ENCODE assay signal across 27 cellular contexts in the genomic region with DNA sequence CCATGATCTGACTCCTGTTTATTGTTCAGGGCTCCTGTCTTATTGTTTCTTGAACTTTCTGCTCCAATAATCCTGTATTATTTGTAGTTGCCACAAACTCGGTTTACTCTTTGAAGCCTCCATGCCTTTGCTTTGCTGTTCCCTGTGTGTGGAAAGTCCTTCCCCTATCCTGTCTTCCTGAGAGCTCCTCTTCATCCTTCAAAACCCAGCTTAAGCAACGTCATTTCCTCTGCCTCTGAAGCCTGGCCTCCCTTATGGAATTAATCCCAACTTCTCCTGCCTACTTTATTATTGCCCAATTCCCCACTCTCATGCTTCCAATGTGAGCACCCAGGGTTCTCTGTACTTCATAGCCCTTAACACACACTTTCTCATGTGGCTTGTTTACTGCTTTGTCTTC.
"Had no signal": no experiment of that assay in that cellular context is flagged by ENCODE, and none has a peak within 500 bp of the region (broad histone marks: within the 10 kb centered on the region; RNA-seq: fewer than 3 reads in every experiment).

No MANE protein-coding gene starts in this region.

- H3K27me3 Mint-ChIP-seq: stimulated activated naive CD8-positive, alpha-beta T cell treated with anti-CD3 and anti-CD28 coated beads, Interleukin-15, Interleukin-2, amounts not matched to agents 100 ng/mL and 50 ng/mL, for 24 hours; type B pancreatic cell had no signal

- H3K27ac Mint-ChIP-seq: naive thymus-derived CD8-positive, alpha-beta T cell; natural killer cell treated with Interleukin-12 subunit alpha and Interleukin-12 subunit beta and Interleukin-15 and Interleukin-18, amount 100 ng/mL, for 72 hours; nephron progenitor cell; stimulated activated effector memory CD8-positive, alpha-beta T cell treated with anti-CD3 and anti-CD28 coated beads, Interleukin-12 subunit alpha, Interleukin-12 subunit beta, amount 100 ng/mL, for 72 hours; stimulated activated naive B cell treated with anti-CD40 and anti-IgM and Interleukin-4, amounts not matched to agents 10 μg/mL and 1 μg/mL and 100 μg/mL, for 72 hours; stimulated activated naive CD8-positive, alpha-beta T cell treated with anti-CD3 and anti-CD28 coated beads, Interleukin-15, Interleukin-2, amounts not matched to agents 100 ng/mL and 50 ng/mL, for 24 hours; type B pancreatic cell had no signal

- FAIRE-seq: pancreas, small intestine had no signal

- H3K27me3 ChIP-seq: neutrophil, pancreas, right lobe of liver, sigmoid colon, stomach, thyroid gland, transverse colon, upper lobe of right lung, uterus had no signal

- H3K36me3 ChIP-seq: neutrophil, pancreas, prostate gland, right lobe of liver, sigmoid colon, stomach, thoracic aorta, thyroid gland, transverse colon, upper lobe of right lung, uterus had no signal

- H3K4me3 ChIP-seq: pancreas, prostate gland, right lobe of liver, sigmoid colon, stomach, thoracic aorta, thyroid gland, transverse colon, upper lobe of right lung, uterus had no signal

- DNase-seq: naive thymus-derived CD8-positive, alpha-beta T cell; nephron progenitor cell; nucleus accumbens; pancreas; right cardiac atrium; right lobe of liver; sigmoid colon; small intestine; stimulated activated CD4-positive, alpha-beta T cell treated with anti-CD3 and anti-CD28 coated beads, Interleukin-15, amount 100 ng/mL, for 24 hours; stimulated activated CD4-positive, alpha-beta T cell treated with anti-CD3 and anti-CD28 coated beads, Interleukin-2, amount 100 ng/mL, for 24 hours; stimulated activated CD4-positive, alpha-beta T cell treated with anti-CD3 and anti-CD28 coated beads, Interleukin-2, amount 100 ng/mL, for 48 hours; stimulated activated CD4-positive, alpha-beta T cell treated with anti-CD3 and anti-CD28 coated beads, Interleukin-4, amount 100 ng/mL, for 24 hours; stimulated activated naive B cell treated with anti-CD40 and anti-IgM and Interleukin-4, amounts not matched to agents 10 μg/mL and 1 μg/mL and 100 μg/mL, for 72 hours; stimulated activated naive CD4-positive, alpha-beta T cell treated with Interleukin-2 at 50 U/mL for 16 hours; stomach; thyroid gland; transverse colon; upper lobe of right lung; uterus had no signal

- H3K4me1 Mint-ChIP-seq: naive thymus-derived CD8-positive, alpha-beta T cell; stimulated activated effector memory CD8-positive, alpha-beta T cell treated with anti-CD3 and anti-CD28 coated beads, Interleukin-12 subunit alpha, Interleukin-12 subunit beta, amount 100 ng/mL, for 72 hours; stimulated activated naive B cell treated with anti-CD40 and anti-IgM and Interleukin-4, amounts not matched to agents 10 μg/mL and 1 μg/mL and 100 μg/mL, for 72 hours had no signal

- H3K4me3 Mint-ChIP-seq: naive thymus-derived CD8-positive, alpha-beta T cell; natural killer cell treated with Interleukin-12 subunit alpha and Interleukin-12 subunit beta and Interleukin-15 and Interleukin-18, amount 100 ng/mL, for 72 hours; nephron progenitor cell; neural crest cell; stimulated activated effector memory CD8-positive, alpha-beta T cell treated with anti-CD3 and anti-CD28 coated beads, Interleukin-12 subunit alpha, Interleukin-12 subunit beta, amount 100 ng/mL, for 72 hours; stimulated activated naive B cell treated with anti-CD40 and anti-IgM and Interleukin-4, amounts not matched to agents 10 μg/mL and 1 μg/mL and 100 μg/mL, for 72 hours; stimulated activated naive CD8-positive, alpha-beta T cell treated with anti-CD3 and anti-CD28 coated beads, Interleukin-15, Interleukin-2, amounts not matched to agents 100 ng/mL and 50 ng/mL, for 24 hours had no signal

- ATAC-seq: naive thymus-derived CD8-positive, alpha-beta T cell; natural killer cell treated with Interleukin-12 subunit alpha and Interleukin-12 subunit beta and Interleukin-15 and Interleukin-18, amount 100 ng/mL, for 72 hours; pancreas; right cardiac atrium; right lobe of liver; stimulated activated effector memory CD8-positive, alpha-beta T cell treated with anti-CD3 and anti-CD28 coated beads, Interleukin-12 subunit alpha, Interleukin-12 subunit beta, amount 100 ng/mL, for 72 hours; stimulated activated naive B cell treated with anti-CD40 and anti-IgM and Interleukin-4, amounts not matched to agents 10 μg/mL and 1 μg/mL and 100 μg/mL, for 72 hours; upper lobe of right lung had no signal

- H3K36me3 Mint-ChIP-seq: natural killer cell treated with Interleukin-12 subunit alpha and Interleukin-12 subunit beta and Interleukin-15 and Interleukin-18, amount 100 ng/mL, for 72 hours; stimulated activated effector memory CD8-positive, alpha-beta T cell treated with anti-CD3 and anti-CD28 coated beads, Interleukin-12 subunit alpha, Interleukin-12 subunit beta, amount 100 ng/mL, for 72 hours had no signal

- H3K9me3 ChIP-seq: neutrophil, pancreas, prostate gland, right lobe of liver, thyroid gland, transverse colon, upper lobe of right lung, uterus had no signal

- H3K27ac ChIP-seq: neutrophil, pancreas, prostate gland, right lobe of liver, sigmoid colon, stomach, thoracic aorta, thyroid gland, transverse colon, upper lobe of right lung, uterus had no signal

- H3K4me1 ChIP-seq: pancreas, prostate gland, right lobe of liver, sigmoid colon, thyroid gland, transverse colon, upper lobe of right lung, uterus had no signal
